Comparison of ENCODE assay signal across 1 cellular context in genomic region chr2:206084468-206084869, GRCh38.
TF ChIP-seq lines count a peak whose summit lies in the region.

No MANE protein-coding gene starts in this region.

TF ChIP-seq in HEK293, 187 proteins besides CTCF, POLR2A, EP300 and RAD21 (continued from another document):
- 0 out of 2 replicates have a peak, but pooled peaks have one; percentile 38 for TF ChIP-seq ZBTB11 (tag by site-specific recombination; conservative IDR thresholded peaks at IDR 0.05; ENCODE audit: low read depth)
- 0 out of 2 replicates have a peak, but pooled peaks have one; percentile 18 for TF ChIP-seq ZSCAN30 (tag by site-specific recombination; IDR thresholded peaks at IDR 0.05)
- peak; percentile 92 for TF ChIP-seq MZF1 (tag by site-specific recombination; IDR thresholded peaks at IDR 0.05; ENCODE audit: borderline replicate concordance)
- peak; percentile 65 for TF ChIP-seq ZBTB10 (tag by site-specific recombination; IDR thresholded peaks at IDR 0.05)
- no peak for TF ChIP-seq YY1 (tag by site-specific recombination; IDR thresholded peaks at IDR 0.05)
- peak; percentile 80 for TF ChIP-seq ZNF366 (tag by site-specific recombination; conservative IDR thresholded peaks at IDR 0.05)
- TF ChIP-seq, protein P1, sequence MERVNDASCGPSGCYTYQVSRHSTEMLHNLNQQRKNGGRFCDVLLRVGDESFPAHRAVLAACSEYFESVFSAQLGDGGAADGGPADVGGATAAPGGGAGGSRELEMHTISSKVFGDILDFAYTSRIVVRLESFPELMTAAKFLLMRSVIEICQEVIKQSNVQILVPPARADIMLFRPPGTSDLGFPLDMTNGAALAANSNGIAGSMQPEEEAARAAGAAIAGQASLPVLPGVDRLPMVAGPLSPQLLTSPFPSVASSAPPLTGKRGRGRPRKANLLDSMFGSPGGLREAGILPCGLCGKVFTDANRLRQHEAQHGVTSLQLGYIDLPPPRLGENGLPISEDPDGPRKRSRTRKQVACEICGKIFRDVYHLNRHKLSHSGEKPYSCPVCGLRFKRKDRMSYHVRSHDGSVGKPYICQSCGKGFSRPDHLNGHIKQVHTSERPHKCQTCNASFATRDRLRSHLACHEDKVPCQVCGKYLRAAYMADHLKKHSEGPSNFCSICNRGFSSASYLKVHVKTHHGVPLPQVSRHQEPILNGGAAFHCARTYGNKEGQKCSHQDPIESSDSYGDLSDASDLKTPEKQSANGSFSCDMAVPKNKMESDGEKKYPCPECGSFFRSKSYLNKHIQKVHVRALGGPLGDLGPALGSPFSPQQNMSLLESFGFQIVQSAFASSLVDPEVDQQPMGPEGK (tag by site-specific recombination; IDR thresholded peaks at IDR 0.05) = peak; percentile 69; the same call in 1 of the 2 replicates
- TF ChIP-seq, protein P2, sequence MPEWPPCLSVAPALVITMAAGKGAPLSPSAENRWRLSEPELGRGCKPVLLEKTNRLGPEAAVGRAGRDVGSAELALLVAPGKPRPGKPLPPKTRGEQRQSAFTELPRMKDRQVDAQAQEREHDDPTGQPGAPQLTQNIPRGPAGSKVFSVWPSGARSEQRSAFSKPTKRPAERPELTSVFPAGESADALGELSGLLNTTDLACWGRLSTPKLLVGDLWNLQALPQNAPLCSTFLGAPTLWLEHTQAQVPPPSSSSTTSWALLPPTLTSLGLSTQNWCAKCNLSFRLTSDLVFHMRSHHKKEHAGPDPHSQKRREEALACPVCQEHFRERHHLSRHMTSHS (tag by site-specific recombination; IDR thresholded peaks at IDR 0.05) = no peak
- peak; percentile 12; the same call in 1 of the 2 replicates for TF ChIP-seq ZNF394 (tag by site-specific recombination; IDR thresholded peaks at IDR 0.05; ENCODE audit: borderline replicate concordance)
- peak; percentile 34; the same call in 1 of the 2 replicates for TF ChIP-seq ZBTB17 (tag by site-specific recombination; IDR thresholded peaks at IDR 0.05)
- peak; percentile 68; the same call in 1 of the 2 replicates for TF ChIP-seq ZEB2 (tag by site-specific recombination; IDR thresholded peaks at IDR 0.05)
- TF ChIP-seq WT1 (tag by site-specific recombination; IDR thresholded peaks at IDR 0.05) = peak; percentile 74
- 0 out of 2 replicates have a peak, but pooled peaks have one; percentile 10 for TF ChIP-seq SP7 (tag by site-specific recombination; IDR thresholded peaks at IDR 0.05)
- TF ChIP-seq ZNF571 (tag by site-specific recombination; IDR thresholded peaks at IDR 0.05) = no peak
- no peak for TF ChIP-seq SP3 (tag by site-specific recombination; IDR thresholded peaks at IDR 0.05)
- peak; percentile 72 for TF ChIP-seq SP2 (tag by site-specific recombination; IDR thresholded peaks at IDR 0.05)
- peak; percentile 56; the same call in 1 of the 2 replicates for TF ChIP-seq ZNF501 (tag by site-specific recombination; IDR thresholded peaks at IDR 0.05)
- TF ChIP-seq, protein P3, sequence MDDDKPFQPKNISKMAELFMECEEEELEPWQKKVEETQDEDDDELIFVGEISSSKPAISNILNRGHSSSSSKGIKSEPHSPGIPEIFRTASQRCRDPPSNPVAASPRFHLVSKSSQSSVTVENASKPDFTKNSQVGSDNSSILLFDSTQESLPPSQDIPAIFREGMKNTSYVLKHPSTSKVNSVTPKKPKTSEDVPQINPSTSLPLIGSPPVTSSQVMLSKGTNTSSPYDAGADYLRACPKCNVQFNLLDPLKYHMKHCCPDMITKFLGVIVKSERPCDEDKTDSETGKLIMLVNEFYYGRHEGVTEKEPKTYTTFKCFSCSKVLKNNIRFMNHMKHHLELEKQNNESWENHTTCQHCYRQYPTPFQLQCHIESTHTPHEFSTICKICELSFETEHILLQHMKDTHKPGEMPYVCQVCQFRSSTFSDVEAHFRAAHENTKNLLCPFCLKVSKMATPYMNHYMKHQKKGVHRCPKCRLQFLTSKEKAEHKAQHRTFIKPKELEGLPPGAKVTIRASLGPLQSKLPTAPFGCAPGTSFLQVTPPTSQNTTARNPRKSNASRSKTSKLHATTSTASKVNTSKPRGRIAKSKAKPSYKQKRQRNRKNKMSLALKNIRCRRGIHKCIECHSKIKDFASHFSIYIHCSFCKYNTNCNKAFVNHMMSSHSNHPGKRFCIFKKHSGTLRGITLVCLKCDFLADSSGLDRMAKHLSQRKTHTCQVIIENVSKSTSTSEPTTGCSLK (tag by site-specific recombination; IDR thresholded peaks at IDR 0.05) = no peak
- no peak for TF ChIP-seq ZNF174 (tag by site-specific recombination; IDR thresholded peaks at IDR 0.05)
- TF ChIP-seq ZFP3 (tag by site-specific recombination; IDR thresholded peaks at IDR 0.05; ENCODE audit: low read depth) = peak; percentile 71; the same call in 1 of the 2 replicates
- TF ChIP-seq ZNF626 (tag by site-specific recombination; IDR thresholded peaks at IDR 0.05) = no peak
- TF ChIP-seq KLF9 (tag by site-specific recombination; IDR thresholded peaks at IDR 0.05; ENCODE audit: low read depth) = peak; percentile 26; the same call in 1 of the 2 replicates
- TF ChIP-seq IKZF3 (tag by site-specific recombination; IDR thresholded peaks at IDR 0.05) = peak; percentile 98
- peak; percentile 12; the same call in 1 of the 2 replicates for TF ChIP-seq ZNF660 (tag by site-specific recombination; IDR thresholded peaks at IDR 0.05)
- TF ChIP-seq BCL11B (tag by site-specific recombination; IDR thresholded peaks at IDR 0.05; ENCODE audit: low read depth) = 0 out of 2 replicates have a peak, but pooled peaks have one; percentile 52
- TF ChIP-seq ZBTB20 (tag by site-specific recombination; IDR thresholded peaks at IDR 0.05) = peak; percentile 84
- TF ChIP-seq ZNF335 (tag by site-specific recombination; conservative IDR thresholded peaks at IDR 0.05) = peak; percentile 74
- TF ChIP-seq ZNF404 (tag by site-specific recombination; IDR thresholded peaks at IDR 0.05) = no peak
- TF ChIP-seq BCL11A (tag by site-specific recombination; IDR thresholded peaks at IDR 0.05; ENCODE audit: low read depth) = peak; percentile 82
